In genomic region chr2:161422812-161423211, GRCh38 we compare ENCODE assay signal across 18 cellular contexts. TPM values are rescaled to one million over a fixed set of nuclear protein-coding genes. Genes with fewer than 3 reads are reported as not detected.
DNase-seq lines count a peak whose midpoint lies in the region; ATAC-seq and TF ChIP-seq lines count a peak whose summit lies in the region.
"Had no signal": no experiment of that assay in that cellular context is flagged by ENCODE, and none has a peak within 500 bp of the region (broad histone marks: within the 10 kb centered on the region; RNA-seq: fewer than 3 reads in every experiment).

No MANE protein-coding gene starts in this region.

- POLR2A ChIA-PET in T-cell (lab: Charles Lee): no interaction called here

- H3K27me3 Mint-ChIP-seq in activated CD8-positive, alpha-beta memory T cell treated with anti-CD3 and anti-CD28 coated beads, Interleukin-2, amount 10 ng/mL, durations not matched to agents 7 days and 5 days: peaks cover 91% of the 10 kb centered on the region
- H3K27me3 Mint-ChIP-seq in T-cell (peaks cover 82 to 88% of the 10 kb centered on the region in 2 donors), glutamatergic neuron (ENCODE audit: unreplicated experiment) (peaks cover 60% of the 10 kb centered on the region), osteocyte (ENCODE audit: unreplicated experiment) (peaks cover 91% of the 10 kb centered on the region)

- no peak for DNase-seq in activated CD8-positive, alpha-beta memory T cell treated with anti-CD3 and anti-CD28 coated beads, Interleukin-2, amount 10 ng/mL, durations not matched to agents 7 days and 5 days
- DNase-seq in activated CD8-positive, alpha-beta memory T cell treated with anti-CD3 and anti-CD28 coated beads, Interleukin-2, amount 50 U/mL, for 4 hours: no peak
- no peak for DNase-seq in T-cell
- DNase-seq in glutamatergic neuron: no peak
- DNase-seq in osteocyte (ENCODE audit: extremely low spot score, unreplicated experiment): no peak
- DNase-seq in effector memory CD4-positive, alpha-beta T cell: no peak
- no peak for DNase-seq in Right ventricle myocardium superior
- DNase-seq: amniotic stem cell, HCEC 1CT, NCI-H2029, NCI-H510A treated with DMSO at 0.1 percent for 48 hours, SJCRH30, small intestine had no signal

- peaks cover 45% of the 10 kb centered on the region for H3K4me1 Mint-ChIP-seq in activated CD8-positive, alpha-beta memory T cell treated with anti-CD3 and anti-CD28 coated beads, Interleukin-2, amount 10 ng/mL, durations not matched to agents 7 days and 5 days
- H3K4me1 Mint-ChIP-seq in T-cell (peaks cover 43 to 54% (median 53%) of the 10 kb centered on the region in 3 donors), glutamatergic neuron (ENCODE audit: low read depth, unreplicated experiment) (peaks cover 19% of the 10 kb centered on the region), osteocyte (ENCODE audit: unreplicated experiment) (peaks cover 28% of the 10 kb centered on the region)

- no peaks in the 10 kb centered on the region for H3K9me3 ChIP-seq in effector memory CD4-positive, alpha-beta T cell (ENCODE audit: control insufficient read depth, low read length)
- H3K9me3 ChIP-seq: pancreas, SJCRH30, upper lobe of left lung had no signal

- H3K27me3 ChIP-seq in effector memory CD4-positive, alpha-beta T cell (replicated peaks; ENCODE audit: control insufficient read depth, insufficient read depth, low read length, poor library complexity, severe bottlenecking): peaks cover 95% of the 10 kb centered on the region
- H3K27me3 ChIP-seq: SJCRH30 had no signal

- no peaks in the 10 kb centered on the region for H3K9me3 Mint-ChIP-seq in activated CD8-positive, alpha-beta memory T cell treated with anti-CD3 and anti-CD28 coated beads, Interleukin-2, amount 10 ng/mL, durations not matched to agents 7 days and 5 days (ENCODE audit: low read depth)
- H3K9me3 Mint-ChIP-seq in T-cell: no peaks in the 10 kb centered on the region
- peaks cover 37% of the 10 kb centered on the region for H3K9me3 Mint-ChIP-seq in glutamatergic neuron (ENCODE audit: unreplicated experiment)
- H3K9me3 Mint-ChIP-seq in osteocyte (ENCODE audit: unreplicated experiment): no peaks in the 10 kb centered on the region

- no peak overlapping the region for H3K4me3 ChIP-seq in effector memory CD4-positive, alpha-beta T cell (ENCODE audit: insufficient read depth, low read depth, low read length, poor library complexity, severe bottlenecking)
- H3K4me3 ChIP-seq: SJCRH30 had no signal

- H3K27ac Mint-ChIP-seq in activated CD8-positive, alpha-beta memory T cell treated with anti-CD3 and anti-CD28 coated beads, Interleukin-2, amount 10 ng/mL, durations not matched to agents 7 days and 5 days: peak overlapping the region; percentile 49
- H3K27ac Mint-ChIP-seq in T-cell (no peak overlapping the region), glutamatergic neuron (ENCODE audit: unreplicated experiment) (no peak overlapping the region), osteocyte (ENCODE audit: unreplicated experiment) (no peak overlapping the region)
- H3K27ac Mint-ChIP-seq: memory B cell had no signal

- no peak for TF ChIP-seq CTCF in glutamatergic neuron (IDR thresholded peaks at IDR 0.05; ENCODE audit: partially characterized antibody, unreplicated experiment)
- TF ChIP-seq CTCF in osteocyte (IDR thresholded peaks at IDR 0.05): no peak

- H3K4me3 Mint-ChIP-seq in activated CD8-positive, alpha-beta memory T cell treated with anti-CD3 and anti-CD28 coated beads, Interleukin-2, amount 10 ng/mL, durations not matched to agents 7 days and 5 days: peak overlapping the region; percentile 18
- H3K4me3 Mint-ChIP-seq in T-cell: peak overlapping the region; percentile 38 to 55 (median 53)
- peak overlapping the region; percentile 77 for H3K4me3 Mint-ChIP-seq in glutamatergic neuron (ENCODE audit: unreplicated experiment)
- H3K4me3 Mint-ChIP-seq in osteocyte (ENCODE audit: unreplicated experiment): peak overlapping the region; percentile 51
- H3K4me3 Mint-ChIP-seq: memory B cell had no signal

- H3K36me3 ChIP-seq in effector memory CD4-positive, alpha-beta T cell (ENCODE audit: control insufficient read depth, insufficient read depth, low read length): no peaks in the 10 kb centered on the region
- H3K36me3 ChIP-seq: gastroesophageal sphincter, pancreas, SJCRH30, upper lobe of left lung had no signal

- CTCF ChIA-PET in activated CD8-positive, alpha-beta memory T cell treated with anti-CD3 and anti-CD28 coated beads, Interleukin-2, amount 10 ng/mL, durations not matched to agents 7 days and 5 days (lab: Charles Lee): no interaction called here
- CTCF ChIA-PET in T-cell (lab: Charles Lee): no interaction called here

- peaks cover 22% of the 10 kb centered on the region for H3K4me1 ChIP-seq in effector memory CD4-positive, alpha-beta T cell (ENCODE audit: control insufficient read depth, insufficient read depth, low read length, poor library complexity, severe bottlenecking)
- H3K4me1 ChIP-seq: SJCRH30 had no signal

- intact Hi-C loops in Right ventricle myocardium superior (cut with DNase I): no loop called here

- H3K36me3 Mint-ChIP-seq in activated CD8-positive, alpha-beta memory T cell treated with anti-CD3 and anti-CD28 coated beads, Interleukin-2, amount 10 ng/mL, durations not matched to agents 7 days and 5 days: peaks cover 10% of the 10 kb centered on the region
- H3K36me3 Mint-ChIP-seq in T-cell: no peaks in the 10 kb centered on the region
- no peaks in the 10 kb centered on the region for H3K36me3 Mint-ChIP-seq in glutamatergic neuron (ENCODE audit: unreplicated experiment)
- peaks cover 4% of the 10 kb centered on the region for H3K36me3 Mint-ChIP-seq in osteocyte (ENCODE audit: unreplicated experiment)

- no peak for ATAC-seq in activated CD8-positive, alpha-beta memory T cell treated with anti-CD3 and anti-CD28 coated beads, Interleukin-2, amount 10 ng/mL, durations not matched to agents 7 days and 5 days
- no peak for ATAC-seq in T-cell (replicated peaks in 1 of 4)
- no peak for ATAC-seq in GM19035 (IDR thresholded peaks at IDR 0.05; ENCODE audit: unreplicated experiment)
- no peak for ATAC-seq in Right ventricle myocardium superior (ENCODE audit: poor library complexity)

- no peak overlapping the region for H3K27ac ChIP-seq in effector memory CD4-positive, alpha-beta T cell (ENCODE audit: insufficient read depth, low read length, poor library complexity, severe bottlenecking)
- H3K27ac ChIP-seq: gastroesophageal sphincter, pancreas, SJCRH30, upper lobe of left lung had no signal

RNA-seq across cellular contexts. Expression of gene TBR1, which starts 6.7 kb away (rescaled TPM):
- under 1 TPM in 1 of 2 experiments, not detected in 1; 0.05 TPM for total RNA-seq in activated CD8-positive, alpha-beta memory T cell treated with anti-CD3 and anti-CD28 coated beads, Interleukin-2, amount 10 ng/mL, durations not matched to agents 7 days and 5 days
- total RNA-seq in T-cell: not detected
- not detected for total RNA-seq in glutamatergic neuron (ENCODE audit: unreplicated experiment)
- total RNA-seq in osteocyte: 0.30 TPM in 1 of 2 replicates, not detected in the other
- total RNA-seq in Right ventricle myocardium superior: not detected
- total RNA-seq: gastroesophageal sphincter, pancreas, upper lobe of left lung had no signal

Comparison
In these comparisons a context has a peak if more than half of its experiments do, and no peak if none do; other contexts are left out.
1. H3K4me3 Mint-ChIP-seq: peak in every context shown above with its lines; median percentile 77 in glutamatergic neuron; 53 in T-cell; 51 in osteocyte; 18 in activated CD8-positive, alpha-beta memory T cell treated with anti-CD3 and anti-CD28 coated beads, Interleukin-2, amount 10 ng/mL, durations not matched to agents 7 days and 5 days.